ENCODE assay signal across 8 cellular contexts in the genomic region with DNA sequence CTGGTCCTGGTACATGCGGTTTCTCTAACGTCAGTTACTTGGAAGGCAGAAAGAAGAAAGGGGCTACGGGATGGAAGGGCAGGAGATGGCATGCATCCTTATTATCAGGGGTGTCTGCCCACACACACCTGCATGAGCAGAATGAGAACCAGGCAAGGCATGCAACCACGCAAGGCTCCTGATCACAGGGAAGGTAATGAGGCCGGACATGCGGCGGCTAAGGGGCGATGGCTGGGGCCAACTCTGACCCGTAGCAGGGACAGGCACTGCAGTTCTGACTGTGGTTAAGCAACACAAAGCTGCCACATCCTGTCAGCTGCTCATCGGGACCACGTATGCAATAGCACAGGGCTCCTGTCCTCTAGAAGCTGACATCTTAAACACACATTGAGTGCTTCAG.
DNase-seq lines count a peak whose midpoint lies in the region; ATAC-seq, FAIRE-seq and TF ChIP-seq lines count a peak whose summit lies in the region.

No MANE protein-coding gene starts in this region.

- peak; percentile 65 for ATAC-seq in HG02798 (IDR thresholded peaks at IDR 0.05; ENCODE audit: poor library complexity, unreplicated experiment)
- ATAC-seq in central memory CD8-positive, alpha-beta T cell (replicated peaks; ENCODE audit: extremely low read depth, poor library complexity, severe bottlenecking): peak; percentile 91
- ATAC-seq in stimulated activated effector memory CD8-positive, alpha-beta T cell treated with anti-CD3 and anti-CD28 coated beads, Interleukin-12 subunit alpha, Interleukin-12 subunit beta, amount 100 ng/mL, for 72 hours: peak; percentile 94

- DNase-seq in GM12892 (ENCODE audit: insufficient read length) (peak; percentile 38), SKM-1 treated with dmso at 0.1 percent for 144 hours (lab: John Stamatoyannopoulos, UW; ENCODE audit: unreplicated experiment) (peak; percentile 42), NCI-H2029 (lab: John Stamatoyannopoulos, UW) (no peak), hippocampal formation (lab: John Stamatoyannopoulos, UW) (no peak), posterior vena cava (ENCODE audit: low spot score) (no peak)
- DNase-seq in central memory CD8-positive, alpha-beta T cell (ENCODE audit: low spot score in 2 of 2): peak; percentile 24 to 37
- DNase-seq in stimulated activated effector memory CD8-positive, alpha-beta T cell treated with anti-CD3 and anti-CD28 coated beads, Interleukin-12 subunit alpha, Interleukin-12 subunit beta, amount 100 ng/mL, for 72 hours (ENCODE audit: low spot score in 2 of 2): peak; percentile 15 to 72

- intact Hi-C loops in posterior vena cava (cut with DNase I): no loop called here

- TF ChIP-seq POLR2A in GM12892 (IDR thresholded peaks at IDR 0.05; ENCODE audit: low read depth, low read length): peak; percentile 47; the same call in 1 of the 2 replicates

- peak; percentile 71 for FAIRE-seq in GM12892 (lab: Jason Lieb, UNC)

- H3K36me3 Mint-ChIP-seq in central memory CD8-positive, alpha-beta T cell (ENCODE audit: insufficient read depth): peaks cover 17% of the 10 kb centered on the region
- peaks cover 64% of the 10 kb centered on the region for H3K36me3 Mint-ChIP-seq in stimulated activated effector memory CD8-positive, alpha-beta T cell treated with anti-CD3 and anti-CD28 coated beads, Interleukin-12 subunit alpha, Interleukin-12 subunit beta, amount 100 ng/mL, for 72 hours

- peak overlapping the region; percentile 66 for H3K27ac Mint-ChIP-seq in central memory CD8-positive, alpha-beta T cell (ENCODE audit: low read depth)
- peak overlapping the region; percentile 90 for H3K27ac Mint-ChIP-seq in stimulated activated effector memory CD8-positive, alpha-beta T cell treated with anti-CD3 and anti-CD28 coated beads, Interleukin-12 subunit alpha, Interleukin-12 subunit beta, amount 100 ng/mL, for 72 hours

- no peaks in the 10 kb centered on the region for H3K9me3 Mint-ChIP-seq in central memory CD8-positive, alpha-beta T cell
- no peaks in the 10 kb centered on the region for H3K9me3 Mint-ChIP-seq in stimulated activated effector memory CD8-positive, alpha-beta T cell treated with anti-CD3 and anti-CD28 coated beads, Interleukin-12 subunit alpha, Interleukin-12 subunit beta, amount 100 ng/mL, for 72 hours

- H3K4me3 Mint-ChIP-seq in central memory CD8-positive, alpha-beta T cell: peak overlapping the region; percentile 51
- H3K4me3 Mint-ChIP-seq in stimulated activated effector memory CD8-positive, alpha-beta T cell treated with anti-CD3 and anti-CD28 coated beads, Interleukin-12 subunit alpha, Interleukin-12 subunit beta, amount 100 ng/mL, for 72 hours: peak overlapping the region; percentile 56

- H3K27me3 Mint-ChIP-seq in central memory CD8-positive, alpha-beta T cell: no peaks in the 10 kb centered on the region

- peaks cover 51% of the 10 kb centered on the region for H3K4me1 Mint-ChIP-seq in central memory CD8-positive, alpha-beta T cell
- H3K4me1 Mint-ChIP-seq in stimulated activated effector memory CD8-positive, alpha-beta T cell treated with anti-CD3 and anti-CD28 coated beads, Interleukin-12 subunit alpha, Interleukin-12 subunit beta, amount 100 ng/mL, for 72 hours: peaks cover 50% of the 10 kb centered on the region

Comparison
In these comparisons a context has a peak if more than half of its experiments do, and no peak if none do; other contexts are left out.
1. DNase-seq: peak in GM12892 (single experiment), SKM-1 treated with dmso at 0.1 percent for 144 hours (single experiment), central memory CD8-positive, alpha-beta T cell (2 of 2) and stimulated activated effector memory CD8-positive, alpha-beta T cell treated with anti-CD3 and anti-CD28 coated beads, Interleukin-12 subunit alpha, Interleukin-12 subunit beta, amount 100 ng/mL, for 72 hours (2 of 2); none in NCI-H2029 (single experiment), hippocampal formation (0 of 2) and posterior vena cava (single experiment).
2. Peak in every context shown above with its lines, with median percentiles within 50 percentile points of each other: ATAC-seq.